ENCODE assay signal across 8 cellular contexts in the genomic region with DNA sequence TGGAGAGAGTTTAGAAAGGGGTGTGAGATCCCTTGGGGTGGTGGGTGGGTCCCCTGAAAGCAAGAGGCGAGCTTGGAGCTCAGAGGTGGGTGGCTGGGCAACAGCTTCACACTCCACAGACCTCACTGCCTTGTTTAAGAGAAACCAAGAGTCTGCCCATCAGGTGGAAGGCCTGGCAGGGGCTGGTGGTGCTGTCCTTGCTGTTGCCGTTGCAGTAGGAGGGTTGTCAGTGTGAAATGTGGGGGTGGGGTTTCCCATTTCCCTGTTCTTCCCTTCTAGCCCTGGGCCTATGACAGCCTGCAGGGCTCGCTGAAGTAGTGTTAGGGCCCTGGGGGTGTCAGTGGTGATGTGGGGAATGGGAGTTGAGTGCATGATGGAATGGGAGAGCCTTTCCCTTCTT. TPM values are rescaled to one million over a fixed set of nuclear protein-coding genes. Genes with fewer than 3 reads are reported as not detected.
DNase-seq lines count a peak whose midpoint lies in the region; ATAC-seq, FAIRE-seq and TF ChIP-seq lines count a peak whose summit lies in the region.
"Had no signal": no experiment of that assay in that cellular context is flagged by ENCODE, and none has a peak within 500 bp of the region (broad histone marks: within the 10 kb centered on the region; RNA-seq: fewer than 3 reads in every experiment).

No MANE protein-coding gene starts in this region.

- peaks cover 59% of the 10 kb centered on the region for H3K4me1 Mint-ChIP-seq in WTC11
- peaks cover 70% of the 10 kb centered on the region for H3K4me1 Mint-ChIP-seq in stimulated activated effector memory CD8-positive, alpha-beta T cell treated with anti-CD3 and anti-CD28 coated beads, Interleukin-12 subunit alpha, Interleukin-12 subunit beta, amount 100 ng/mL, for 72 hours

- ATAC-seq in WTC11 (no peak), right cardiac atrium (no peak)
- ATAC-seq in stimulated activated effector memory CD8-positive, alpha-beta T cell treated with anti-CD3 and anti-CD28 coated beads, Interleukin-12 subunit alpha, Interleukin-12 subunit beta, amount 100 ng/mL, for 72 hours: no peak
- ATAC-seq: activated CD4-positive, CD25-positive, alpha-beta regulatory T cell treated with anti-CD3 and anti-CD28 coated beads, Interleukin-2, amount 50 U/mL, for 24 hours had no signal

- no peaks in the 10 kb centered on the region for H4K20me1 ChIP-seq in GM23248 (ENCODE audit: insufficient read depth)

- H3K9me3 Mint-ChIP-seq in WTC11: no peaks in the 10 kb centered on the region
- H3K9me3 Mint-ChIP-seq in stimulated activated effector memory CD8-positive, alpha-beta T cell treated with anti-CD3 and anti-CD28 coated beads, Interleukin-12 subunit alpha, Interleukin-12 subunit beta, amount 100 ng/mL, for 72 hours: no peaks in the 10 kb centered on the region

- H3K36me3 ChIP-seq in GM23248 (ENCODE audit: low read depth): peaks cover 12% of the 10 kb centered on the region; the same call in 1 of the 2 replicates

- H3K27ac ChIP-seq in GM23248: 0 out of 2 replicates have a peak overlapping the region, but pooled peaks have one; percentile 23
- H3K27ac ChIP-seq in right cardiac atrium (ENCODE audit: low read length): peak overlapping the region; percentile 15

- DNase-seq in GM23248 (no peak), WTC11 (ENCODE audit: low spot score) (no peak), right cardiac atrium (peak in 1 of 3 donors; percentile 62), RCC 7860 (ENCODE audit: low spot score) (no peak), nucleus accumbens (lab: John Stamatoyannopoulos, UW) (no peak), SKM-1 (lab: John Stamatoyannopoulos, UW; ENCODE audit: unreplicated experiment) (no peak)
- no peak for DNase-seq in stimulated activated effector memory CD8-positive, alpha-beta T cell treated with anti-CD3 and anti-CD28 coated beads, Interleukin-12 subunit alpha, Interleukin-12 subunit beta, amount 100 ng/mL, for 72 hours (ENCODE audit: low spot score in 2 of 2)

- peak overlapping the region; percentile 94 for H3K4me2 ChIP-seq in GM23248 (ENCODE audit: unreplicated experiment)

- no peaks in the 10 kb centered on the region for H3K27me3 Mint-ChIP-seq in WTC11 (ENCODE audit: low read depth)

- no peak for TF ChIP-seq CTCF in WTC11 (IDR thresholded peaks at IDR 0.05)

- H3K9me3 ChIP-seq in GM23248 (ENCODE audit: low read depth) (no peaks in the 10 kb centered on the region), right cardiac atrium (ENCODE audit: control insufficient read depth, low read length) (no peaks in the 10 kb centered on the region)

- H3K27me3 ChIP-seq in GM23248 (replicated peaks; ENCODE audit: insufficient read depth): no peaks in the 10 kb centered on the region
- no peaks in the 10 kb centered on the region for H3K27me3 ChIP-seq in right cardiac atrium (ENCODE audit: control insufficient read depth, insufficient read depth)

- peak overlapping the region; percentile 78; the same call in 1 of the 2 replicates for H3K27ac Mint-ChIP-seq in WTC11
- peak overlapping the region; percentile 88 for H3K27ac Mint-ChIP-seq in stimulated activated effector memory CD8-positive, alpha-beta T cell treated with anti-CD3 and anti-CD28 coated beads, Interleukin-12 subunit alpha, Interleukin-12 subunit beta, amount 100 ng/mL, for 72 hours

- no peak overlapping the region for H2AFZ ChIP-seq in GM23248

- POLR2A ChIA-PET in WTC11 (lab: Charles Lee): interaction anchor here (0.6 kb wide), 1 partner anchor 59 kb away, joined by 4 read pairs; no protein-coding TSS in a partner anchor

- H3K4me1 ChIP-seq in GM23248 (ENCODE audit: insufficient read depth): peaks cover 32% of the 10 kb centered on the region
- H3K4me1 ChIP-seq in right cardiac atrium (ENCODE audit: control insufficient read depth, insufficient read depth, low read length): peaks cover 14% of the 10 kb centered on the region

- H3K4me3 ChIP-seq in GM23248 (peak overlapping the region; percentile 88; the same call in 1 of the 2 replicates), right cardiac atrium (ENCODE audit: low read length) (peak overlapping the region; percentile 90)

- FAIRE-seq in RCC 7860 (lab: Jason Lieb, UNC): no peak

- CTCF ChIA-PET in WTC11 (lab: Charles Lee): interaction anchor here (1.2 kb wide), 1 partner anchor 118 kb away, joined by 4 read pairs; no protein-coding TSS in a partner anchor

- no peaks in the 10 kb centered on the region for H3K9me2 ChIP-seq in GM23248 (ENCODE audit: insufficient read depth)

- peaks cover 89% of the 10 kb centered on the region for H3K79me2 ChIP-seq in GM23248 (ENCODE audit: insufficient read depth)

- peaks cover 23% of the 10 kb centered on the region for H3K36me3 Mint-ChIP-seq in WTC11
- peaks cover 65% of the 10 kb centered on the region for H3K36me3 Mint-ChIP-seq in stimulated activated effector memory CD8-positive, alpha-beta T cell treated with anti-CD3 and anti-CD28 coated beads, Interleukin-12 subunit alpha, Interleukin-12 subunit beta, amount 100 ng/mL, for 72 hours

- 0 out of 2 replicates have a peak overlapping the region, but pooled peaks have one; percentile 86 for H3K9ac ChIP-seq in GM23248

- intact Hi-C loops in right cardiac atrium (cut with DNase I): loop anchor here in 2 of 4 donors (10.0 kb wide), 1 partner anchor 49 kb away; no protein-coding TSS in a partner anchor

- H3F3A ChIP-seq in GM23248 (ENCODE audit: insufficient read depth): peaks cover 20% of the 10 kb centered on the region

- WGBS in GM23248 (ENCODE audit: low coverage in 1 of 2, low lambda C conversion rate in 2 of 2, missing lambda C conversion rate in 2 of 2), 2 experiments: 92 to 100% methylated on average over 3 of the region's 3 CpGs
- 52% methylated on average over 3 of the region's 3 CpGs for WGBS in right cardiac atrium

- H3K4me3 Mint-ChIP-seq in WTC11: no peak overlapping the region
- peak overlapping the region; percentile 83 for H3K4me3 Mint-ChIP-seq in stimulated activated effector memory CD8-positive, alpha-beta T cell treated with anti-CD3 and anti-CD28 coated beads, Interleukin-12 subunit alpha, Interleukin-12 subunit beta, amount 100 ng/mL, for 72 hours

- in situ Hi-C loops in GM23248 (cut with MboI): no loop called here

TF ChIP-seq in WTC11, 78 proteins besides CTCF, POLR2A, EP300 and RAD21 (continues in another document):
- no peak for TF ChIP-seq SOX15 (CRISPR knock-in tag; IDR thresholded peaks at IDR 0.05)
- TF ChIP-seq NFATC4 (CRISPR knock-in tag; IDR thresholded peaks at IDR 0.05): no peak
- no peak for TF ChIP-seq KAT7 (CRISPR knock-in tag; IDR thresholded peaks at IDR 0.05; ENCODE audit: borderline replicate concordance)
- TF ChIP-seq GABPB1 (CRISPR knock-in tag; IDR thresholded peaks at IDR 0.05): no peak
- TF ChIP-seq ZNF232 (CRISPR knock-in tag; IDR thresholded peaks at IDR 0.05): no peak
- TF ChIP-seq, protein P1, sequence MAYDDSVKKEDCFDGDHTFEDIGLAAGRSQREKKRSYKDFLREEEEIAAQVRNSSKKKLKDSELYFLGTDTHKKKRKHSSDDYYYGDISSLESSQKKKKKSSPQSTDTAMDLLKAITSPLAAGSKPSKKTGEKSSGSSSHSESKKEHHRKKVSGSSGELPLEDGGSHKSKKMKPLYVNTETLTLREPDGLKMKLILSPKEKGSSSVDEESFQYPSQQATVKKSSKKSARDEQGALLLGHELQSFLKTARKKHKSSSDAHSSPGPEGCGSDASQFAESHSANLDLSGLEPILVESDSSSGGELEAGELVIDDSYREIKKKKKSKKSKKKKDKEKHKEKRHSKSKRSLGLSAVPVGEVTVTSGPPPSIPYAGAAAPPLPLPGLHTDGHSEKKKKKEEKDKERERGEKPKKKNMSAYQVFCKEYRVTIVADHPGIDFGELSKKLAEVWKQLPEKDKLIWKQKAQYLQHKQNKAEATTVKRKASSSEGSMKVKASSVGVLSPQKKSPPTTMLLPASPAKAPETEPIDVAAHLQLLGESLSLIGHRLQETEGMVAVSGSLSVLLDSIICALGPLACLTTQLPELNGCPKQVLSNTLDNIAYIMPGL (CRISPR knock-in tag; IDR thresholded peaks at IDR 0.05): no peak
- no peak for TF ChIP-seq SMAD4 (CRISPR knock-in tag; IDR thresholded peaks at IDR 0.05)
- TF ChIP-seq, protein P2, sequence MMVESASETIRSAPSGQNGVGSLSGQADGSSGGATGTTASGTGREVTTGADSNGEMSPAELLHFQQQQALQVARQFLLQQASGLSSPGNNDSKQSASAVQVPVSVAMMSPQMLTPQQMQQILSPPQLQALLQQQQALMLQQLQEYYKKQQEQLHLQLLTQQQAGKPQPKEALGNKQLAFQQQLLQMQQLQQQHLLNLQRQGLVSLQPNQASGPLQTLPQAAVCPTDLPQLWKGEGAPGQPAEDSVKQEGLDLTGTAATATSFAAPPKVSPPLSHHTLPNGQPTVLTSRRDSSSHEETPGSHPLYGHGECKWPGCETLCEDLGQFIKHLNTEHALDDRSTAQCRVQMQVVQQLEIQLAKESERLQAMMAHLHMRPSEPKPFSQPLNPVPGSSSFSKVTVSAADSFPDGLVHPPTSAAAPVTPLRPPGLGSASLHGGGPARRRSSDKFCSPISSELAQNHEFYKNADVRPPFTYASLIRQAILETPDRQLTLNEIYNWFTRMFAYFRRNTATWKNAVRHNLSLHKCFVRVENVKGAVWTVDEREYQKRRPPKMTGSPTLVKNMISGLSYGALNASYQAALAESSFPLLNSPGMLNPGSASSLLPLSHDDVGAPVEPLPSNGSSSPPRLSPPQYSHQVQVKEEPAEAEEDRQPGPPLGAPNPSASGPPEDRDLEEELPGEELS (CRISPR knock-in tag; IDR thresholded peaks at IDR 0.05): no peak
- TF ChIP-seq, protein P3, sequence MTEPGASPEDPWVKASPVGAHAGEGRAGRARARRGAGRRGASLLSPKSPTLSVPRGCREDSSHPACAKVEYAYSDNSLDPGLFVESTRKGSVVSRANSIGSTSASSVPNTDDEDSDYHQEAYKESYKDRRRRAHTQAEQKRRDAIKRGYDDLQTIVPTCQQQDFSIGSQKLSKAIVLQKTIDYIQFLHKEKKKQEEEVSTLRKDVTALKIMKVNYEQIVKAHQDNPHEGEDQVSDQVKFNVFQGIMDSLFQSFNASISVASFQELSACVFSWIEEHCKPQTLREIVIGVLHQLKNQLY (CRISPR knock-in tag; IDR thresholded peaks at IDR 0.05): no peak
- TF ChIP-seq SP1 (CRISPR knock-in tag; conservative IDR thresholded peaks at IDR 0.05): no peak
- TF ChIP-seq ZNF671 (CRISPR knock-in tag; IDR thresholded peaks at IDR 0.05): no peak
- TF ChIP-seq RELA (CRISPR knock-in tag; IDR thresholded peaks at IDR 0.05; ENCODE audit: borderline replicate concordance): no peak

RNA-seq across cellular contexts. Expression of a gene that starts 4.1 kb away (rescaled TPM):
- 27.2 and 35.3 TPM in 2 replicates for total RNA-seq in GM23248 (2014; rRNA removed; shearing (Covaris generic))
- 30.7 and 32.3 TPM in 2 replicates for polyA plus RNA-seq in GM23248 (2016; fragmentation: Nextera tagmentation; extraction: Ambion mirVana)
- 21.6 to 22.1 TPM (median 21.9 TPM) in 3 replicates for total RNA-seq in WTC11 (2021)
- total RNA-seq in right cardiac atrium: 10 to 100 TPM; 11.6 to 22.3 (median 13.8) TPM
- polyA plus RNA-seq in right cardiac atrium: 11.7 TPM

RNA-seq across cellular contexts. Expression of a gene that starts 20.4 kb away (rescaled TPM):
- total RNA-seq in GM23248 (2014; rRNA removed; shearing (Covaris generic)): 9.7 and 11.3 TPM in 2 replicates
- 7.0 and 8.1 TPM in 2 replicates for polyA plus RNA-seq in GM23248 (2016; fragmentation: Nextera tagmentation; extraction: Ambion mirVana)
- total RNA-seq in WTC11 (2021): 174 to 249 TPM (median 184 TPM) in 3 replicates
- total RNA-seq in right cardiac atrium: 1 to 10 TPM in 1 of 4 donors, under 1 TPM in 3; 0.25 to 1.1 (median 0.62) TPM
- 0.86 TPM for polyA plus RNA-seq in right cardiac atrium

Comparison
In these comparisons a context has a peak if more than half of its experiments do, and no peak if none do; other contexts are left out.
1. RNA of a gene that starts 20.4 kb away (total RNA-seq): 174 to 249 TPM in WTC11; 9.7 to 11.3 TPM in GM23248 and 0.25 to 1.1 TPM in right cardiac atrium; every median in the first group is over 10 times any median in the second.